ENCODE assay signal across 13 cellular contexts in genomic region chr12:12749433-12749832, GRCh38. TPM values are rescaled to one million over a fixed set of nuclear protein-coding genes. Genes with fewer than 3 reads are reported as not detected.
DNase-seq lines count a peak whose midpoint lies in the region; ATAC-seq, FAIRE-seq and TF ChIP-seq lines count a peak whose summit lies in the region.
"Had no signal": no experiment of that assay in that cellular context is flagged by ENCODE, and none has a peak within 500 bp of the region (broad histone marks: within the 10 kb centered on the region; RNA-seq: fewer than 3 reads in every experiment).

No MANE protein-coding gene starts in this region.

- intact Hi-C loops in left colon (cut with DNase I, micrococcal nuclease): no loop called here

- FAIRE-seq in H54 (lab: Jason Lieb, UNC): peak; percentile 99

- TF ChIP-seq CTCF in suprapubic skin (IDR thresholded peaks at IDR 0.05): no peak

- H3K27me3 ChIP-seq in suprapubic skin: no peaks in the 10 kb centered on the region

- H3K36me3 ChIP-seq in suprapubic skin: no peaks in the 10 kb centered on the region
- H3K36me3 ChIP-seq: prostate gland had no signal

- DNase-seq in H54 (ENCODE audit: insufficient read length, low spot score) (peak; percentile 7), astrocyte of the hippocampus (ENCODE audit: low read depth, low spot score) (peak; percentile 34), left colon (no peak), stromal cell of bone marrow (ENCODE audit: low read depth) (peak; percentile 94), NCI-H2081 treated with DMSO at 0.1 percent for 48 hours (lab: John Stamatoyannopoulos, UW) (no peak), MV-4-11 (lab: John Stamatoyannopoulos, UW) (no peak), suprapubic skin (ENCODE audit: low spot score in 2 of 2) (no peak)
- no peak for DNase-seq in NK-92 treated with Interleukin-12 subunit alpha and Interleukin-12 subunit beta, amount 100 ng/mL, for 24 hours (lab: John Stamatoyannopoulos, UW)
- DNase-seq: DMS79 treated with DMSO at 0.1 percent for 48 hours, left cardiac atrium, NCI-H2081 had no signal

- no peak overlapping the region for H3K27ac ChIP-seq in suprapubic skin
- H3K27ac ChIP-seq: epithelial cell of prostate, prostate gland had no signal

- WGBS in suprapubic skin: 96% methylated on average over 7 of the region's 7 CpGs

- ATAC-seq in left colon: peak; percentile 66

- TF ChIP-seq POLR2A in H54 (IDR thresholded peaks at IDR 0.05; ENCODE audit: low read depth, low read length): no peak
- no peak for TF ChIP-seq POLR2A in suprapubic skin (IDR thresholded peaks at IDR 0.05)

- no peaks in the 10 kb centered on the region for H3K4me1 ChIP-seq in suprapubic skin
- H3K4me1 ChIP-seq: prostate gland had no signal

- TF ChIP-seq EP300 in suprapubic skin (IDR thresholded peaks at IDR 0.05): no peak

- H3K9me3 ChIP-seq in suprapubic skin: no peaks in the 10 kb centered on the region
- H3K9me3 ChIP-seq: prostate gland had no signal

- no peak overlapping the region for H3K4me3 ChIP-seq in suprapubic skin

RNA-seq across cellular contexts. Expression of gene CDKN1B, which starts 32.3 kb away (rescaled TPM):
- total RNA-seq in left colon: 10 to 100 TPM; 38.0 to 53.3 TPM
- total RNA-seq in suprapubic skin: 10 to 100 TPM; 37.8 to 71.9 (median 46.9) TPM

RNA-seq across cellular contexts. Expression of gene APOLD1, which starts 36.0 kb away (rescaled TPM):
- total RNA-seq in left colon (1 to 10 TPM; 2.6 to 6.7 TPM), suprapubic skin (10 to 100 TPM; 14.6 to 25.5 (median 16.4) TPM)

RNA-seq across cellular contexts. Expression of gene GPR19, which starts 53.5 kb away (rescaled TPM):
- total RNA-seq in left colon (under 1 TPM; 0.34 to 0.37 TPM), suprapubic skin (under 1 TPM in 1 of 4 donors, not detected in 3; 0.42 TPM)
- total RNA-seq: left cardiac atrium, prostate gland had no signal

Comparison
In these comparisons a context has a peak if more than half of its experiments do, and no peak if none do; other contexts are left out.
1. DNase-seq: peak in H54 (single experiment), astrocyte of the hippocampus (single experiment) and stromal cell of bone marrow (single experiment); none in left colon (0 of 2), NK-92 treated with Interleukin-12 subunit alpha and Interleukin-12 subunit beta, amount 100 ng/mL, for 24 hours (single experiment), NCI-H2081 treated with DMSO at 0.1 percent for 48 hours (single experiment), MV-4-11 (single experiment) and suprapubic skin (0 of 2).